Comparison of ENCODE assay signal across 10 cellular contexts in genomic region chrX:101191217-101191750, GRCh38. TPM values are rescaled to one million over a fixed set of nuclear protein-coding genes. Genes with fewer than 3 reads are reported as not detected.
DNase-seq lines count a peak whose midpoint lies in the region; ATAC-seq, FAIRE-seq and TF ChIP-seq lines count a peak whose summit lies in the region.
"Had no signal": no experiment of that assay in that cellular context is flagged by ENCODE, and none has a peak within 500 bp of the region (broad histone marks: within the 10 kb centered on the region; RNA-seq: fewer than 3 reads in every experiment).

No MANE protein-coding gene starts in this region.

- DNase-seq in Right ventricle myocardium inferior (ENCODE audit: missing footprints) (peak; percentile 43), cardiac septum (ENCODE audit: low spot score) (no peak), germinal center (ENCODE audit: low spot score) (peak; percentile 2), nephron progenitor cell (peak; percentile 33), SHP77 treated with DMSO at 0.1 percent for 48 hours (lab: John Stamatoyannopoulos, UW) (no peak), Kasumi-1 (lab: John Stamatoyannopoulos, UW) (no peak), GM12891 (ENCODE audit: insufficient read length, low spot score) (no peak)

- intact Hi-C loops in Right ventricle myocardium inferior (cut with DNase I) (no loop called here), cardiac septum (cut with DNase I) (no loop called here)

- peaks cover 7% of the 10 kb centered on the region for H3K27me3 Mint-ChIP-seq in nephron progenitor cell (ENCODE audit: low read depth, poor library complexity)

- H3K36me3 Mint-ChIP-seq in nephron progenitor cell (ENCODE audit: low read depth): peaks cover 10% of the 10 kb centered on the region
- H3K36me3 Mint-ChIP-seq: activated naive CD4-positive, alpha-beta T cell treated with anti-CD3 and anti-CD28 coated beads, Interleukin-2, amount 50 U/mL, for 24 hours had no signal

- no peak for FAIRE-seq in GM12891 (lab: Jason Lieb, UNC)
- FAIRE-seq: TTC549 had no signal

- H3K9me3 Mint-ChIP-seq in nephron progenitor cell: peaks cover 77% of the 10 kb centered on the region
- H3K9me3 Mint-ChIP-seq: activated naive CD4-positive, alpha-beta T cell treated with anti-CD3 and anti-CD28 coated beads, Interleukin-2, amount 50 U/mL, for 24 hours had no signal

- TF ChIP-seq POLR2A in GM12891 (IDR thresholded peaks at IDR 0.05; ENCODE audit: low read depth, low read length): no peak

- ATAC-seq in Right ventricle myocardium inferior: peak; percentile 31
- no peak for ATAC-seq in HG02759 (IDR thresholded peaks at IDR 0.05; ENCODE audit: unreplicated experiment)

- peak overlapping the region; percentile 67 for H3K4me3 Mint-ChIP-seq in nephron progenitor cell
- H3K4me3 Mint-ChIP-seq: activated naive CD4-positive, alpha-beta T cell treated with anti-CD3 and anti-CD28 coated beads, Interleukin-2, amount 50 U/mL, for 24 hours had no signal

- TF ChIP-seq CTCF in nephron progenitor cell (IDR thresholded peaks at IDR 0.05): no peak

- H3K27ac Mint-ChIP-seq in nephron progenitor cell: no peak overlapping the region
- H3K27ac Mint-ChIP-seq: activated naive CD4-positive, alpha-beta T cell treated with anti-CD3 and anti-CD28 coated beads, Interleukin-2, amount 50 U/mL, for 24 hours had no signal

- no peaks in the 10 kb centered on the region for H3K4me1 Mint-ChIP-seq in nephron progenitor cell
- H3K4me1 Mint-ChIP-seq: activated naive CD4-positive, alpha-beta T cell treated with anti-CD3 and anti-CD28 coated beads, Interleukin-2, amount 50 U/mL, for 24 hours had no signal

TF ChIP-seq in GM12891, 5 proteins besides CTCF, POLR2A, EP300 and RAD21:
- TF ChIP-seq TAF1 (IDR thresholded peaks at IDR 0.05; ENCODE audit: low read depth, low read length) (no peak), POU2F2 (IDR thresholded peaks at IDR 0.05; ENCODE audit: low read depth, low read length) (no peak), SPI1 (IDR thresholded peaks at IDR 0.05; ENCODE audit: low read depth, low read length) (no peak), POLR2AphosphoS5 (IDR thresholded peaks at IDR 0.05; ENCODE audit: low read depth, low read length) (no peak), PAX5 (IDR thresholded peaks at IDR 0.05; ENCODE audit: insufficient read depth, low read length, severe bottlenecking) (no peak)

RNA-seq across cellular contexts. Expression of gene DRP2, which starts 28.3 kb away (rescaled TPM):
- total RNA-seq in Right ventricle myocardium inferior: not detected
- total RNA-seq in cardiac septum: not detected
- 0.06 TPM for polyA plus RNA-seq in GM12891 (2012; ENCODE audit: low read depth, missing spikeins)

Comparison
In these comparisons a context has a peak if more than half of its experiments do, and no peak if none do; other contexts are left out.
1. DNase-seq: peak in Right ventricle myocardium inferior (single experiment), germinal center (single experiment) and nephron progenitor cell (single experiment); none in cardiac septum (single experiment), SHP77 treated with DMSO at 0.1 percent for 48 hours (single experiment), Kasumi-1 (0 of 2) and GM12891 (single experiment).